Comparison of ENCODE assay signal across 1 cellular context in genomic region chr1:248622491-248623106, GRCh38.
TF ChIP-seq lines count a peak whose summit lies in the region.

No MANE protein-coding gene starts in this region.

TF ChIP-seq in endothelial cell of umbilical vein, 7 proteins besides CTCF, POLR2A, EP300 and RAD21:
- TF ChIP-seq EZH2 (IDR thresholded peaks at IDR 0.05; ENCODE audit: borderline replicate concordance, low read depth, low read length, severe bottlenecking): no peak
- no peak for TF ChIP-seq POLR2AphosphoS5 (IDR thresholded peaks at IDR 0.05; ENCODE audit: insufficient read depth, low read depth, low read length)
- TF ChIP-seq MYC (IDR thresholded peaks at IDR 0.05; ENCODE audit: low read depth, low read length): no peak
